In the genomic region with DNA sequence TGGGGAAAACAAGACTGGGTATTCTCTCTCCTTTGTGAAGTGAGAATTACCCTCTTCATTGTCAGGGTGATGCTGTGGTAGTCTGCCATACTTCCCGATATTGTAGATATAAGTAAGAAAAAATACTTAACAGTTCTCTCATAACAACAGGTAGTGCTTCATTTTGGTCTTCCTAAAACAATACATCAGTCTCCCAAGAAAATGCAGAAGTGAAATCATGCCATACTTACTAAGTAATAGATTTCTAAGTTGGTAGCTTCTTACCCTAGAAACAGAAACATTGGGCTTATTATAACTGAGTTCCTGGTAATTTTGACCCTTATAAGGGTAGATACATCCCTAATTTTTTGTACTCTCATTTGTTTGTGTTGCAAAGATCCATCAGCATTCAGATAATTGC, we compare ENCODE assay signal across 6 cellular contexts.
"Had no signal": no experiment of that assay in that cellular context is flagged by ENCODE, and none has a peak within 500 bp of the region (broad histone marks: within the 10 kb centered on the region; RNA-seq: fewer than 3 reads in every experiment).

No MANE protein-coding gene starts in this region.

- FAIRE-seq: G401.6, GM12892, GM18507, GM19239 had no signal

- DNase-seq: GDM1, GF-D8 had no signal
